Comparison of ENCODE assay signal across 2 cellular contexts in the genomic region with DNA sequence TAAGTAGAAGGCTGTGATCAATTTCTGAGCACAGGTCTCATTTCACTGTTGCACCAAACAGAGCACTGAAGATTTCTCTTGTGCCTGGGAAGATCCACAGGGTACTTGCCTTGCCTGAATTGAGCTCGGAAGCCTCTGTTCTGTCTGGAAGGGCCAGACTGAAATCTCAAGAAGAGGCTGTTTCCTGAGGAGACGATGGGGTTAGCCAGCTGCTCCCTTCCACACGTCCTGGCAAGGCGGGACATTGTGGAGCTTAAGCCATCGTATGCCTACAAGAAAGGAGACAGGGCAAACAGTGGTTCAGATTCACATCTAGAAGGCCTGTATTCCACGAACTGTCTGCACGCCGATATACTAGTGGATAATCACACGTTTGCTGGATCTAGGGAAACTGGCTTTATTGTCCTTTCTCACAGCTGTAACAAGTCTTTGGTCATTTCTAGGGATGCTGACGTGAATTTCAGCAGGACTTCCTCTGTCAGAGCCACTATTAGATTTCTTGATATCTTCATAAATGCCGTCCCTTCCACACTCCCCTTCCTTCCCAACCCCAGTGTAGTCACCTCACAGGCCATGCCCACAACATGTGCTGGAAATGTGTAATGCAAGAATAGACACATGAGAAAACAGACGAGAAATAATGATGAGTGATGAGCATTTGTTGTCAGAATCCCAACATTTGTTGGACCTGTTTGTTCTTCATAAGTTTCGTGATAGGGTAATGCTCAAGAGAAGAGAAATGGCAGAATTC.
TF ChIP-seq lines count a peak whose summit lies in the region.

No MANE protein-coding gene starts in this region.

TF ChIP-seq in IMR-90, 13 proteins besides CTCF, POLR2A, EP300 and RAD21:
- no peak for TF ChIP-seq BHLHE40 (IDR thresholded peaks at IDR 0.05; ENCODE audit: low read depth, low read length)
- TF ChIP-seq FOS (IDR thresholded peaks at IDR 0.05; ENCODE audit: low read depth, low read length): no peak
- no peak for TF ChIP-seq CHD1 (IDR thresholded peaks at IDR 0.05; ENCODE audit: low read depth, low read length)
- no peak for TF ChIP-seq NFE2L2 (IDR thresholded peaks at IDR 0.05; ENCODE audit: low read depth, low read length)
- TF ChIP-seq RCOR1 (IDR thresholded peaks at IDR 0.05; ENCODE audit: insufficient replicate concordance, low read length): no peak
- TF ChIP-seq USF2 (IDR thresholded peaks at IDR 0.05; ENCODE audit: low read depth, low read length): no peak
- TF ChIP-seq SMC3 (IDR thresholded peaks at IDR 0.05; ENCODE audit: low read depth, low read length): no peak
- TF ChIP-seq ELK1 (IDR thresholded peaks at IDR 0.05; ENCODE audit: borderline replicate concordance, low read depth, low read length): no peak
- no peak for TF ChIP-seq MXI1 (IDR thresholded peaks at IDR 0.05; ENCODE audit: borderline replicate concordance, low read depth, low read length)
- no peak for TF ChIP-seq RFX5 (IDR thresholded peaks at IDR 0.05; ENCODE audit: low read depth, low read length)
- no peak for TF ChIP-seq CEBPB (IDR thresholded peaks at IDR 0.05; ENCODE audit: low read depth, low read length)
- TF ChIP-seq MAZ (IDR thresholded peaks at IDR 0.05; ENCODE audit: borderline replicate concordance, low read depth, low read length): no peak
- no peak for TF ChIP-seq MAFK (IDR thresholded peaks at IDR 0.05; ENCODE audit: low read depth, low read length)

TF ChIP-seq in H1, 55 proteins besides CTCF, POLR2A, EP300 and RAD21:
- TF ChIP-seq SUZ12 (IDR thresholded peaks at IDR 0.05; ENCODE audit: low read length) (no peak), CTBP2 (IDR thresholded peaks at IDR 0.05; ENCODE audit: borderline replicate concordance, insufficient read depth, insufficient read length, low read length) (no peak), KDM4A (IDR thresholded peaks at IDR 0.05; ENCODE audit: low read depth, low read length, severe bottlenecking) (no peak), BRCA1 (IDR thresholded peaks at IDR 0.05; ENCODE audit: low read depth, low read length) (no peak), RNF2 (IDR thresholded peaks at IDR 0.05; ENCODE audit: borderline replicate concordance, low read depth, low read length, missing control alignments, poor library complexity, severe bottlenecking) (no peak), KDM5A (IDR thresholded peaks at IDR 0.05; ENCODE audit: low read length) (no peak)
TF ChIP-seq in H1: peak in this region for 0.
